ENCODE assay signal across 12 cellular contexts in the genomic region with DNA sequence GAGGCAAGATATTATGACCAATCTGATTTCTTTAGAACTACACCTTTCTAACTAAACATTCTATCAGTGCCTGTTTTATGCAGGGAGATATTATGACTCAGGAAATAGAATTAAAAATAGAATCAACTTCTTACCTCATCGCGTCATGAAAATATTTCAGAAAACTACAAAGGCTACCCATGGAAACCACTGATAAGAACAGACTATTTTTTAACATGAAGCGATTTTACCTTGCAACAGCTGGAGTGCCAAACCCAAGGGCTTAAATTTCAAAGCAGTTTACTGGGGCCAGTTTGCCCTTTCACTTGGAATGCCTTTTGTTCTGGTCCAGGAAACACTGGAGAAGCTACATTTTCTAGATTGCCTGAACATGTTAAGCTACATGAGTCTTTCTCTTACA.
DNase-seq lines count a peak whose midpoint lies in the region; ATAC-seq and TF ChIP-seq lines count a peak whose summit lies in the region.
"Had no signal": no experiment of that assay in that cellular context is flagged by ENCODE, and none has a peak within 500 bp of the region (broad histone marks: within the 10 kb centered on the region; RNA-seq: fewer than 3 reads in every experiment).

No MANE protein-coding gene starts in this region.

- no peak overlapping the region for H3K4me3 ChIP-seq in heart left ventricle
- no peak overlapping the region for H3K4me3 ChIP-seq in body of pancreas
- H3K4me3 ChIP-seq in left lung = no peak overlapping the region
- H3K4me3 ChIP-seq in uterus = no peak overlapping the region
- H3K4me3 ChIP-seq: lung had no signal

- ATAC-seq in heart left ventricle (peak in 3 of 4 donors; percentile 53 to 64 (median 57)), Right ventricle myocardium inferior (no peak), body of pancreas (peak; percentile 79), left lung (peak; percentile 26), GM18511 (IDR thresholded peaks at IDR 0.05; ENCODE audit: unreplicated experiment) (no peak)

- H3K27me3 ChIP-seq in heart left ventricle (no peaks in the 10 kb centered on the region), body of pancreas (no peaks in the 10 kb centered on the region), left lung (no peaks in the 10 kb centered on the region), uterus (no peaks in the 10 kb centered on the region)

- peak overlapping the region in 11 of 12 donors; percentile 6 to 59 (median 42) for H3K27ac ChIP-seq in heart left ventricle
- H3K27ac ChIP-seq in body of pancreas = peak overlapping the region in 1 of 4 donors; percentile 7
- H3K27ac ChIP-seq in left lung = no peak overlapping the region
- H3K27ac ChIP-seq in uterus = peak overlapping the region; percentile 57 to 65

- intact Hi-C loops in heart left ventricle (cut with DNase I) = loop anchor here in 1 of 10 donors (10.0 kb wide), 1 partner anchor 51 kb away; no protein-coding TSS in a partner anchor
- intact Hi-C loops in Right ventricle myocardium inferior (cut with DNase I) = loop anchor here (10.0 kb wide), 1 partner anchor 51 kb away; no protein-coding TSS in a partner anchor
- intact Hi-C loops in body of pancreas (cut with DNase I) = no loop called here
- intact Hi-C loops in left lung (cut with DNase I) = no loop called here
- intact Hi-C loops in uterus (cut with DNase I; ENCODE audit: low total_unique reads) = no loop called here

- H3K36me3 ChIP-seq in heart left ventricle (peaks cover 1 to 93% (median 59%) of the 10 kb centered on the region in 9 donors), body of pancreas (replicated peaks in 1 of 2; ENCODE audit: insufficient read depth in 1 of 2, low read depth in 2 of 2) (no peaks in the 10 kb centered on the region), left lung (peaks cover 0 to 18% of the 10 kb centered on the region in 2 donors), uterus (no peaks in the 10 kb centered on the region)

- H3K4me1 ChIP-seq in heart left ventricle (peaks cover 8 to 79% (median 57%) of the 10 kb centered on the region in 12 donors), body of pancreas (no peaks in the 10 kb centered on the region), left lung (peaks cover 0 to 47% of the 10 kb centered on the region in 2 donors), uterus (peaks cover 0 to 11% of the 10 kb centered on the region in 2 donors)

- TF ChIP-seq CTCF in heart left ventricle (IDR thresholded peaks at IDR 0.05) = no peak
- no peak for TF ChIP-seq CTCF in body of pancreas (IDR thresholded peaks at IDR 0.05)
- TF ChIP-seq CTCF in left lung (IDR thresholded peaks at IDR 0.05) = no peak
- no peak for TF ChIP-seq CTCF in uterus (IDR thresholded peaks at IDR 0.05)

- TF ChIP-seq POLR2A in heart left ventricle (IDR thresholded peaks at IDR 0.05) (no peak), body of pancreas (IDR thresholded peaks at IDR 0.05) (no peak), uterus (IDR thresholded peaks at IDR 0.05) (no peak)

- 9 to 14% (median 10%) methylated on average over 3 of the region's 3 CpGs for WGBS in heart left ventricle, 4 donors
- 21 to 30% methylated on average over 3 of the region's 3 CpGs for WGBS in body of pancreas, 2 donors

- DNase-seq in heart left ventricle (no peak), Right ventricle myocardium inferior (ENCODE audit: missing footprints) (no peak), body of pancreas (no peak), left lung (no peak), uterus (no peak)
- no peak for DNase-seq in stimulated activated naive CD4-positive, alpha-beta T cell (lab: John Stamatoyannopoulos, UW)
- DNase-seq in activated CD4-positive, alpha-beta T cell treated with anti-CD3 and anti-CD28 coated beads, Interleukin-2, amount 50 U/mL, for 1 hour = no peak
- DNase-seq: activated naive CD4-positive, alpha-beta T cell treated with anti-CD3 and anti-CD28 coated beads, Interleukin-2, amount 10 ng/mL, durations not matched to agents 7 days and 5 days; Kasumi-1; stimulated activated CD4-positive, alpha-beta T cell treated with anti-CD3 and anti-CD28 coated beads, Interleukin-12 subunit alpha, Interleukin-12 subunit beta, amount 100 ng/mL, for 4 hours had no signal

- H3K9me3 ChIP-seq in heart left ventricle (no peaks in the 10 kb centered on the region), body of pancreas (no peaks in the 10 kb centered on the region), left lung (no peaks in the 10 kb centered on the region), uterus (no peaks in the 10 kb centered on the region)

Comparison
In these comparisons a context has a peak if more than half of its experiments do, and no peak if none do; other contexts are left out.
1. ATAC-seq: peak in heart left ventricle (3 of 4), body of pancreas (single experiment) and left lung (single experiment); none in Right ventricle myocardium inferior (single experiment) and GM18511 (single experiment).
2. H3K27ac ChIP-seq: peak in heart left ventricle (11 of 12) and uterus (2 of 2); none in left lung (0 of 2).